ENCODE assay signal across 21 cellular contexts in the genomic region with DNA sequence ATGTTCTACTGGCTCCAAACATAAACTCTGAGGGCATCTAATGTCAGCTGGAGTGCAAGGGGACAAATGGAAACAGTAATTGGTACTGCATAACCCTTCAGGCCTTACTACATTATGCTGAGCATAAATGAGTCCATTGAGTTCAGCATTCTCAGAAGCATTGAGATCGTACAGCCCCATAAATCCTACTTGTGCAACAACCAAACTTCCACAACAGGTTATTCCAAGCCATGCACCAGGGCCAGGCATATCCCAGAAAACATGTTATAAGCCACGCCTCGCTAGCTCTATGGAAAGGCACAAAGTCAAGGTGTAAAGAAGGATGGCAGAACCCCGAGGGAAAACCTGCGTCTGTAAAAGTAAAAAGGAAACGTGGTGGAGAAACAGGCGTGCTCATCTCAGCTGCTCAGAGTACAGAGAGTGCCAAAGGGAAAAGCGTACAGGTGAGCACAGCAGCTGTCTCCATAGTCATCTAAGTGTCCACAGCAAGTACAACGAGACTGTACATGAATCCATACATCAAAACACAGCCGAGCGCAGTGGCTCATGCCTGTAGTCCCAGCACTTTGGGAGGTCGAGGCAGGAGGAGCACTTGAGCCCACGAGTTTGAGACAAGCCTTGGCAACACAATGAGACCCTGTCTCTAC.
"Had no signal": no experiment of that assay in that cellular context is flagged by ENCODE, and none has a peak within 500 bp of the region (broad histone marks: within the 10 kb centered on the region; RNA-seq: fewer than 3 reads in every experiment).

No MANE protein-coding gene starts in this region.

- H3K4me3 ChIP-seq: adrenal gland, breast epithelium, gastrocnemius medialis, tibial artery, vagina had no signal

- H3K9me3 Mint-ChIP-seq: activated naive CD4-positive, alpha-beta T cell treated with anti-CD3 and anti-CD28 coated beads, Interleukin-2, amount 50 U/mL, for 72 hours; dendritic cell treated with granulocyte-macrophage colony-stimulating factor and Interleukin-4, amounts not matched to agents 40 ng/mL and 50 ng/mL, for 4 days; naive thymus-derived CD8-positive, alpha-beta T cell; T-helper 2 cell treated with Interferon-gamma antibody and Interleukin-4, amounts not matched to agents 5 μg/mL and 100 μg/mL, for 36 hours had no signal

- H3K4me3 Mint-ChIP-seq: dendritic cell treated with granulocyte-macrophage colony-stimulating factor and Interleukin-4, amounts not matched to agents 40 ng/mL and 50 ng/mL, for 4 days; memory B cell; naive thymus-derived CD8-positive, alpha-beta T cell; T-helper 2 cell treated with Interferon-gamma antibody and Interleukin-4, amounts not matched to agents 5 μg/mL and 100 μg/mL, for 36 hours had no signal

- H3K4me1 ChIP-seq: breast epithelium, parathyroid adenoma had no signal

- H3K27me3 ChIP-seq: adrenal gland, breast epithelium, gastrocnemius medialis, tibial artery, vagina had no signal

- H3K27ac Mint-ChIP-seq: activated naive CD4-positive, alpha-beta T cell treated with anti-CD3 and anti-CD28 coated beads, Interleukin-2, amount 50 U/mL, for 72 hours; dendritic cell treated with granulocyte-macrophage colony-stimulating factor and Interleukin-4, amounts not matched to agents 40 ng/mL and 50 ng/mL, for 4 days; memory B cell; naive thymus-derived CD8-positive, alpha-beta T cell; T-helper 2 cell treated with Interferon-gamma antibody and Interleukin-4, amounts not matched to agents 5 μg/mL and 100 μg/mL, for 36 hours had no signal

- H3K27ac ChIP-seq: adrenal gland, breast epithelium, gastrocnemius medialis, parathyroid adenoma, tibial artery, vagina had no signal

- H3K9me3 ChIP-seq: adrenal gland, breast epithelium, gastrocnemius medialis, tibial artery, vagina had no signal

- DNase-seq: activated CD4-positive, alpha-beta T cell treated with anti-CD3 and anti-CD28 coated beads, Interleukin-2, amount 50 U/mL, for 4 hours; activated gamma-delta T cell treated with Interleukin-2 at 50 U/mL for 16 hours; adrenal gland; effector CD8-positive, alpha-beta T cell; gastrocnemius medialis; head of caudate nucleus; kidney; left ventricle myocardium superior; naive thymus-derived CD8-positive, alpha-beta T cell; retina; stimulated activated CD4-positive, alpha-beta T cell treated with anti-CD3 and anti-CD28 coated beads, Interleukin-12 subunit alpha, Interleukin-12 subunit beta, amount 100 ng/mL, for 4 hours; stimulated activated CD4-positive, alpha-beta T cell treated with anti-CD3 and anti-CD28 coated beads, Interleukin-1b, Interleukin-23, amount 100 ng/mL, for 48 hours; stimulated activated naive CD4-positive, alpha-beta T cell treated with Interleukin-2 at 50 U/mL for 16 hours; tibial artery had no signal

- H3K36me3 Mint-ChIP-seq: activated naive CD4-positive, alpha-beta T cell treated with anti-CD3 and anti-CD28 coated beads, Interleukin-2, amount 50 U/mL, for 72 hours; memory B cell; naive thymus-derived CD8-positive, alpha-beta T cell had no signal

- H3K36me3 ChIP-seq: adrenal gland, breast epithelium, gastrocnemius medialis, tibial artery had no signal

- H3K27me3 Mint-ChIP-seq: memory B cell had no signal

- ATAC-seq: activated naive CD4-positive, alpha-beta T cell treated with anti-CD3 and anti-CD28 coated beads, Interleukin-2, amount 50 U/mL, for 72 hours; gastrocnemius medialis; left ventricle myocardium superior; naive thymus-derived CD8-positive, alpha-beta T cell had no signal

- H3K4me1 Mint-ChIP-seq: memory B cell; naive thymus-derived CD8-positive, alpha-beta T cell had no signal
